25 cellular contexts compared by ENCODE assay signal in genomic region chr3:12722205-12722604, GRCh38. TPM values are rescaled to one million over a fixed set of nuclear protein-coding genes. Genes with fewer than 3 reads are reported as not detected.
"Had no signal": no experiment of that assay in that cellular context is flagged by ENCODE, and none has a peak within 500 bp of the region (broad histone marks: within the 10 kb centered on the region; RNA-seq: fewer than 3 reads in every experiment).

No MANE protein-coding gene starts in this region.

- H3K4me3 ChIP-seq: K562, SJSA1, SK-N-MC had no signal

- H3K4me3 Mint-ChIP-seq: IgD-negative memory B cell had no signal

- FAIRE-seq: HTR-8/SVneo, K562 had no signal

- H3K9me3 Mint-ChIP-seq: IgD-negative memory B cell had no signal

- ATAC-seq: K562, Panc1, PC-3 had no signal

- H3K27ac ChIP-seq: HL-60, KMS-11, RWPE1, SJSA1, SK-N-MC had no signal

- H3K36me3 Mint-ChIP-seq: IgD-negative memory B cell had no signal

- H3K27me3 ChIP-seq: SJSA1 had no signal

- H3K27ac Mint-ChIP-seq: IgD-negative memory B cell had no signal

- H3K36me3 ChIP-seq: SJSA1 had no signal

- DNase-seq: Kasumi-1, MM.1S, NCI-H1092 treated with DMSO at 0.1 percent for 48 hours, NCI-H1436, NCI-H187, NCI-H2029, NCI-H2081 treated with DMSO at 0.1 percent for 48 hours, NCI-H2171, NCI-H226, NCI-H446, NCI-H510A, NCI-H524 treated with DMSO at 0.1 percent for 48 hours, NCI-H69, NCI-H774, PC-3, SHP77 had no signal

RNA-seq across cellular contexts. Expression of gene TMEM40, which starts 36.9 kb away (rescaled TPM):
- total RNA-seq: K562, SJSA1 had no signal
